In genomic region chr20:64056889-64057627, GRCh38 we compare ENCODE assay signal across 1 cellular context.
A peak's percentile ranks its signal among the peaks of the same experiment; 100 is the strongest.
TF ChIP-seq lines count a peak whose summit lies in the region.

No MANE protein-coding gene starts in this region.

TF ChIP-seq in HepG2, 621 proteins besides CTCF, POLR2A, EP300 and RAD21 (continued from another document and continues in another):
- TF ChIP-seq ZNF512B (CRISPR knock-in tag; IDR thresholded peaks at IDR 0.05; ENCODE audit: borderline replicate concordance) (no peak), TEF (CRISPR knock-in tag; IDR thresholded peaks at IDR 0.05) (no peak), ZNF282 (IDR thresholded peaks at IDR 0.05; ENCODE audit: partially characterized antibody) (no peak), ZNF879 (CRISPR knock-in tag; IDR thresholded peaks at IDR 0.05) (no peak; the same call in 1 of the 2 replicates), LCORL (IDR thresholded peaks at IDR 0.05) (no peak), LCORL (CRISPR knock-in tag; IDR thresholded peaks at IDR 0.05) (no peak; the same call in 1 of the 2 replicates), KLF12 (CRISPR knock-in tag; IDR thresholded peaks at IDR 0.05; ENCODE audit: borderline replicate concordance) (no peak), ZFP41 (CRISPR knock-in tag; IDR thresholded peaks at IDR 0.05; ENCODE audit: borderline replicate concordance) (peak; percentile 75), TCF7 (IDR thresholded peaks at IDR 0.05; ENCODE audit: low read depth) (no peak), ZNF770 (CRISPR knock-in tag; IDR thresholded peaks at IDR 0.05) (peak; percentile 74; the same call in 1 of the 2 replicates), ZSCAN21 (CRISPR knock-in tag; IDR thresholded peaks at IDR 0.05; ENCODE audit: borderline replicate concordance) (peak; percentile 39; the same call in 1 of the 2 replicates), ZBTB7B (CRISPR knock-in tag; IDR thresholded peaks at IDR 0.05) (no peak), ASH2L (IDR thresholded peaks at IDR 0.05; ENCODE audit: insufficient read length, low read depth, low read length) (no peak), SOX5 (CRISPR knock-in tag; IDR thresholded peaks at IDR 0.05; ENCODE audit: borderline replicate concordance) (no peak), ZHX2 (IDR thresholded peaks at IDR 0.05; ENCODE audit: low read depth) (no peak; the same call in 1 of the 2 replicates), ZHX2 (CRISPR knock-in tag; IDR thresholded peaks at IDR 0.05; ENCODE audit: borderline replicate concordance) (no peak), SRSF9 (IDR thresholded peaks at IDR 0.05; ENCODE audit: borderline replicate concordance, insufficient read depth, low read depth, low read length, poor library complexity, severe bottlenecking) (no peak), ZNF776 (CRISPR knock-in tag; IDR thresholded peaks at IDR 0.05) (peak; percentile 98), AGO1 (IDR thresholded peaks at IDR 0.05; ENCODE audit: low read depth, low read length, poor library complexity, severe bottlenecking) (peak; percentile 80), ZNF543 (CRISPR knock-in tag; IDR thresholded peaks at IDR 0.05) (peak; percentile 75), GABPB1 (CRISPR knock-in tag; IDR thresholded peaks at IDR 0.05) (peak; percentile 46), RARA (CRISPR knock-in tag; IDR thresholded peaks at IDR 0.05) (no peak; the same call in 1 of the 2 replicates), ZNF430 (CRISPR knock-in tag; IDR thresholded peaks at IDR 0.05) (0 out of 2 replicates have a peak, but pooled peaks have one; percentile 78), BCL6 (CRISPR knock-in tag; IDR thresholded peaks at IDR 0.05) (no peak), RNF2 (conservative IDR thresholded peaks at IDR 0.05; ENCODE audit: low read depth) (no peak; the same call in 1 of the 2 replicates), HDAC2 (CRISPR knock-in tag; IDR thresholded peaks at IDR 0.05) (0 out of 2 replicates have a peak, but pooled peaks have one; percentile 8), ZNF577 (CRISPR knock-in tag; IDR thresholded peaks at IDR 0.05; ENCODE audit: borderline replicate concordance, low read depth) (no peak), TFAP4 (IDR thresholded peaks at IDR 0.05; ENCODE audit: borderline replicate concordance, low read depth) (no peak), ZNF589 (CRISPR knock-in tag; conservative IDR thresholded peaks at IDR 0.05) (peak; percentile 88; the same call in 1 of the 2 replicates), IRF2 (CRISPR knock-in tag; IDR thresholded peaks at IDR 0.05) (no peak), ZFAT (CRISPR knock-in tag; conservative IDR thresholded peaks at IDR 0.05) (no peak), REPIN1 (CRISPR knock-in tag; IDR thresholded peaks at IDR 0.05; ENCODE audit: borderline replicate concordance, low read depth) (no peak), AHR (CRISPR knock-in tag; IDR thresholded peaks at IDR 0.05) (no peak), FOSL2 (CRISPR knock-in tag; IDR thresholded peaks at IDR 0.05) (no peak), BCL3 (CRISPR knock-in tag; IDR thresholded peaks at IDR 0.05) (peak; percentile 86), HNRNPLL (IDR thresholded peaks at IDR 0.05; ENCODE audit: low read depth, low read length, poor library complexity, severe bottlenecking) (no peak), ETV6 (CRISPR knock-in tag; conservative IDR thresholded peaks at IDR 0.05) (no peak; the same call in 1 of the 2 replicates), MNT (IDR thresholded peaks at IDR 0.05) (no peak), ZNF784 (CRISPR knock-in tag; IDR thresholded peaks at IDR 0.05; ENCODE audit: borderline replicate concordance) (no peak; the same call in 1 of the 2 replicates), SIN3A (IDR thresholded peaks at IDR 0.05; ENCODE audit: borderline replicate concordance, low read depth, low read length) (no peak), ZNF101 (CRISPR knock-in tag; IDR thresholded peaks at IDR 0.05; ENCODE audit: borderline replicate concordance, low read depth) (no peak), ZSCAN30 (CRISPR knock-in tag; IDR thresholded peaks at IDR 0.05) (no peak; the same call in 1 of the 2 replicates), ZNF841 (CRISPR knock-in tag; IDR thresholded peaks at IDR 0.05; ENCODE audit: borderline replicate concordance) (no peak; the same call in 1 of the 2 replicates), YEATS2 (CRISPR knock-in tag; IDR thresholded peaks at IDR 0.05; ENCODE audit: borderline replicate concordance) (peak; percentile 35; the same call in 1 of the 2 replicates), ZNF75D (CRISPR knock-in tag; IDR thresholded peaks at IDR 0.05; ENCODE audit: borderline replicate concordance) (no peak)
